10 cellular contexts compared by ENCODE assay signal in genomic region chr10:3465406-3465891, GRCh38.
A peak's percentile ranks its signal among the peaks of the same experiment; 100 is the strongest.
DNase-seq lines count a peak whose midpoint lies in the region; ATAC-seq and TF ChIP-seq lines count a peak whose summit lies in the region.
"Had no signal": no experiment of that assay in that cellular context is flagged by ENCODE, and none has a peak within 500 bp of the region (broad histone marks: within the 10 kb centered on the region; RNA-seq: fewer than 3 reads in every experiment).

No MANE protein-coding gene starts in this region.

- H3K4me3 ChIP-seq in colonic mucosa (no peak overlapping the region), lower lobe of right lung (no peak overlapping the region), stomach (no peak overlapping the region), H7 (ENCODE audit: insufficient read depth, low read depth, low read length) (no peak overlapping the region)
- H3K4me3 ChIP-seq: HAP-1 had no signal

- H3K27me3 ChIP-seq in colonic mucosa: no peaks in the 10 kb centered on the region
- no peaks in the 10 kb centered on the region for H3K27me3 ChIP-seq in lower lobe of right lung (ENCODE audit: low read depth)
- H3K27me3 ChIP-seq in stomach: no peaks in the 10 kb centered on the region
- H3K27me3 ChIP-seq in H7 (ENCODE audit: control insufficient read depth, insufficient read depth, low read length): no peaks in the 10 kb centered on the region

- DNase-seq in MV-4-11 (lab: John Stamatoyannopoulos, UW) (peak; percentile 36), colonic mucosa (peak; percentile 67), lower lobe of right lung (no peak), stomach (no peak), H7 (no peak), mucosa of gallbladder (ENCODE audit: low spot score) (no peak), HCEC 1CT (no peak)
- DNase-seq: activated CD4-positive, CD25-positive, alpha-beta regulatory T cell treated with anti-CD3 and anti-CD28 coated beads, Interleukin-2, amount 50 U/mL, for 72 hours; NCI-H1417 treated with DMSO at 0.1 percent for 48 hours had no signal

- intact Hi-C loops in colonic mucosa (cut with DNase I) (no loop called here), lower lobe of right lung (cut with DNase I) (no loop called here), stomach (cut with DNase I; ENCODE audit: low total_unique reads) (no loop called here)

- peak overlapping the region in 1 of 2 donors; percentile 65 for H3K9ac ChIP-seq in colonic mucosa (ENCODE audit: low read depth in 2 of 2, low read length in 2 of 2)

- no peaks in the 10 kb centered on the region for H3K36me3 ChIP-seq in colonic mucosa
- no peaks in the 10 kb centered on the region for H3K36me3 ChIP-seq in lower lobe of right lung
- H3K36me3 ChIP-seq in stomach: no peaks in the 10 kb centered on the region
- H3K36me3 ChIP-seq in H7 (replicated peaks; ENCODE audit: control insufficient read depth, insufficient read depth, low read length): no peaks in the 10 kb centered on the region
- H3K36me3 ChIP-seq: HAP-1 had no signal

- H3K27ac ChIP-seq in colonic mucosa (peak overlapping the region; percentile 89), lower lobe of right lung (peak overlapping the region; percentile 60), stomach (peak overlapping the region; percentile 52 to 86 (median 61))

- ATAC-seq in lower lobe of right lung: no peak

- no peak for TF ChIP-seq CTCF in colonic mucosa (IDR thresholded peaks at IDR 0.05)
- TF ChIP-seq CTCF in lower lobe of right lung (IDR thresholded peaks at IDR 0.05): no peak
- no peak for TF ChIP-seq CTCF in stomach (IDR thresholded peaks at IDR 0.05)

- 35 to 59% (median 52%) methylated on average over 11 of the region's 11 CpGs for WGBS in stomach, 5 donors

- TF ChIP-seq EP300 in stomach (IDR thresholded peaks at IDR 0.05): no peak

- peaks cover 5% of the 10 kb centered on the region for H3K4me1 ChIP-seq in colonic mucosa
- peaks cover 45% of the 10 kb centered on the region for H3K4me1 ChIP-seq in lower lobe of right lung
- peaks cover 10 to 50% (median 35%) of the 10 kb centered on the region in 4 donors for H3K4me1 ChIP-seq in stomach
- H3K4me1 ChIP-seq: HAP-1 had no signal

- TF ChIP-seq POLR2A in stomach (IDR thresholded peaks at IDR 0.05): no peak

- no peaks in the 10 kb centered on the region for H3K9me3 ChIP-seq in colonic mucosa
- no peaks in the 10 kb centered on the region for H3K9me3 ChIP-seq in lower lobe of right lung
- no peaks in the 10 kb centered on the region for H3K9me3 ChIP-seq in stomach
- H3K9me3 ChIP-seq: HAP-1 had no signal

Comparison
In these comparisons a context has a peak if more than half of its experiments do, and no peak if none do; other contexts are left out.
1. DNase-seq: peak in MV-4-11 (single experiment) and colonic mucosa (single experiment); none in lower lobe of right lung (single experiment), stomach (single experiment), H7 (single experiment), mucosa of gallbladder (single experiment) and HCEC 1CT (single experiment).
2. Peak in every context shown above with its lines, with median percentiles within 50 percentile points of each other: H3K27ac ChIP-seq.